14 cellular contexts compared by ENCODE assay signal in genomic region chr3:88101142-88101541, GRCh38. TPM values are rescaled to one million over a fixed set of nuclear protein-coding genes. Genes with fewer than 3 reads are reported as not detected.
DNase-seq lines count a peak whose midpoint lies in the region; ATAC-seq and TF ChIP-seq lines count a peak whose summit lies in the region.
"Had no signal": no experiment of that assay in that cellular context is flagged by ENCODE, and none has a peak within 500 bp of the region (broad histone marks: within the 10 kb centered on the region; RNA-seq: fewer than 3 reads in every experiment).

No MANE protein-coding gene starts in this region.

- ATAC-seq in GM18858 (IDR thresholded peaks at IDR 0.05; ENCODE audit: unreplicated experiment) (peak; percentile 82), GM21367 (IDR thresholded peaks at IDR 0.05; ENCODE audit: unreplicated experiment) (peak; percentile 87), HG02981 (IDR thresholded peaks at IDR 0.05; ENCODE audit: unreplicated experiment) (peak; percentile 96), psoas muscle (no peak), WTC11 (no peak)
- ATAC-seq: natural killer cell had no signal

- TF ChIP-seq CTCF in psoas muscle (IDR thresholded peaks at IDR 0.05), result no peak
- no peak for TF ChIP-seq CTCF in WTC11 (IDR thresholded peaks at IDR 0.05)

- H3K79me2 ChIP-seq in Karpas-422 (ENCODE audit: low read length), result peaks cover 63% of the 10 kb centered on the region

- peaks cover 27% of the 10 kb centered on the region for H3K36me3 Mint-ChIP-seq in WTC11

- 0 out of 2 replicates have a peak overlapping the region, but pooled peaks have one; percentile 8 for H3K27ac ChIP-seq in Karpas-422 (ENCODE audit: low read length)
- H3K27ac ChIP-seq in psoas muscle, result no peak overlapping the region
- H3K27ac ChIP-seq: thyroid gland had no signal

- H3K4me3 Mint-ChIP-seq in WTC11, result no peak overlapping the region
- H3K4me3 Mint-ChIP-seq: activated CD4-positive, alpha-beta memory T cell treated with anti-CD3 and anti-CD28 coated beads, Interleukin-2, amount 10 ng/mL, durations not matched to agents 7 days and 5 days; natural killer cell had no signal

- DNase-seq in Karpas-422 (peak; percentile 73), psoas muscle (no peak), WTC11 (ENCODE audit: low spot score) (no peak), head of caudate nucleus (no peak), DMS 273 treated with DMSO at 0.1 percent for 48 hours (lab: John Stamatoyannopoulos, UW) (no peak)
- DNase-seq: activated CD4-positive, alpha-beta memory T cell treated with anti-CD3 and anti-CD28 coated beads, Interleukin-2, amount 10 ng/mL, durations not matched to agents 7 days and 5 days; natural killer cell; NCI-H2171; SK-N-SH; thyroid gland had no signal

- H3K4me3 ChIP-seq in Karpas-422 (ENCODE audit: low read length) (no peak overlapping the region), psoas muscle (no peak overlapping the region)
- H3K4me3 ChIP-seq: thyroid gland had no signal

- H3K27me3 Mint-ChIP-seq in WTC11 (ENCODE audit: low read depth), result no peaks in the 10 kb centered on the region
- H3K27me3 Mint-ChIP-seq: activated CD4-positive, alpha-beta memory T cell treated with anti-CD3 and anti-CD28 coated beads, Interleukin-2, amount 10 ng/mL, durations not matched to agents 7 days and 5 days had no signal

- no peaks in the 10 kb centered on the region for H4K20me1 ChIP-seq in Karpas-422 (ENCODE audit: insufficient read depth, low read depth, low read length)

- peak overlapping the region; percentile 11 for H3K4me2 ChIP-seq in Karpas-422 (ENCODE audit: low read depth, low read length, poor library complexity, severe bottlenecking)
- H3K4me2 ChIP-seq: SK-N-SH had no signal

- no peaks in the 10 kb centered on the region for H3K4me1 Mint-ChIP-seq in WTC11

- CTCF ChIA-PET in WTC11 (lab: Charles Lee), result interaction anchor here (3.9 kb wide), 1 partner anchor 12 kb away, joined by 17 read pairs; no protein-coding TSS in a partner anchor

- no peaks in the 10 kb centered on the region for H3K9me3 ChIP-seq in Karpas-422 (ENCODE audit: low read length)
- no peaks in the 10 kb centered on the region for H3K9me3 ChIP-seq in psoas muscle
- H3K9me3 ChIP-seq: SK-N-SH, thyroid gland had no signal

- no peak overlapping the region for H3K27ac Mint-ChIP-seq in WTC11
- H3K27ac Mint-ChIP-seq: activated CD4-positive, alpha-beta memory T cell treated with anti-CD3 and anti-CD28 coated beads, Interleukin-2, amount 10 ng/mL, durations not matched to agents 7 days and 5 days; activated T-helper 2 cell treated with anti-CD3 and anti-CD28 coated beads, Interferon-gamma antibody, Interleukin-2, Interleukin-4, amounts not matched to agents 10 μg/mL and 5 μg/mL and 100 μg/mL, durations not matched to agents 14 hours and 24 hours and 36 hours; natural killer cell had no signal

- 97 to 98% (median 98%) methylated on average over 1 of the region's 1 CpG for WGBS in psoas muscle, 3 donors

- no peak overlapping the region for H3K9ac ChIP-seq in Karpas-422 (ENCODE audit: low read length)
- H3K9ac ChIP-seq: SK-N-SH had no signal

- intact Hi-C loops in psoas muscle (cut with DNase I) (no loop called here), head of caudate nucleus (cut with DNase I) (no loop called here)

- H3K9me3 Mint-ChIP-seq in WTC11, result peaks cover 20% of the 10 kb centered on the region
- H3K9me3 Mint-ChIP-seq: natural killer cell had no signal

- H2AFZ ChIP-seq in Karpas-422 (ENCODE audit: low read length), result no peak overlapping the region

- H3K4me1 ChIP-seq in Karpas-422 (ENCODE audit: low read length) (peaks cover 16% of the 10 kb centered on the region), psoas muscle (peaks cover 3% of the 10 kb centered on the region)
- H3K4me1 ChIP-seq: thyroid gland had no signal

- no peaks in the 10 kb centered on the region for H3K9me2 ChIP-seq in Karpas-422 (replicated peaks; ENCODE audit: insufficient read depth, low read length)
- H3K9me2 ChIP-seq: SK-N-SH had no signal

- POLR2A ChIA-PET in WTC11 (lab: Charles Lee), result no interaction called here

- H3K27me3 ChIP-seq in Karpas-422 (ENCODE audit: low read length) (no peaks in the 10 kb centered on the region), psoas muscle (ENCODE audit: insufficient read depth in 3 of 3, low read length in 2 of 3) (no peaks in the 10 kb centered on the region)
- H3K27me3 ChIP-seq: thyroid gland had no signal

- peaks cover 20% of the 10 kb centered on the region for H3K36me3 ChIP-seq in Karpas-422 (ENCODE audit: insufficient read depth, low read length)
- H3K36me3 ChIP-seq in psoas muscle (ENCODE audit: insufficient read depth in 1 of 2, low read depth in 1 of 2), result no peaks in the 10 kb centered on the region
- H3K36me3 ChIP-seq: thyroid gland had no signal

TF ChIP-seq in WTC11, 78 proteins besides CTCF, POLR2A, EP300 and RAD21:
- no peak for TF ChIP-seq E2F1 (CRISPR knock-in tag; IDR thresholded peaks at IDR 0.05)
- TF ChIP-seq CREM (CRISPR knock-in tag; IDR thresholded peaks at IDR 0.05), result no peak
- no peak for TF ChIP-seq MYBL2 (CRISPR knock-in tag; IDR thresholded peaks at IDR 0.05)
- no peak for TF ChIP-seq ZBTB21 (CRISPR knock-in tag; IDR thresholded peaks at IDR 0.05; ENCODE audit: borderline replicate concordance)
- no peak for TF ChIP-seq ARID4B (CRISPR knock-in tag; IDR thresholded peaks at IDR 0.05; ENCODE audit: borderline replicate concordance)
- no peak for TF ChIP-seq IRF1 (CRISPR knock-in tag; IDR thresholded peaks at IDR 0.05)
- no peak for TF ChIP-seq ZNF121 (CRISPR knock-in tag; IDR thresholded peaks at IDR 0.05)
TF ChIP-seq in WTC11: peak in this region for 0.

RNA-seq across cellular contexts. Expression of gene ZNF654, which starts 42.1 kb away (rescaled TPM):
- total RNA-seq in Karpas-422 (2014; rRNA removed; shearing (Covaris generic); ENCODE audit: low replicate concordance), result 12.4 and 30.5 TPM in 2 replicates
- total RNA-seq in psoas muscle (10 to 100 TPM in 2 of 4 donors, 1 to 10 TPM in 2; 8.8 to 10.7 (median 9.6) TPM), WTC11 (2021) (7.0 to 10.0 TPM (median 8.3 TPM) in 3 replicates)
- polyA plus RNA-seq in psoas muscle, result 1 to 10 TPM; 2.6 to 8.9 (median 3.2) TPM

RNA-seq across cellular contexts. Expression of gene CGGBP1, which starts 42.3 kb away (rescaled TPM):
- total RNA-seq in Karpas-422 (2014; rRNA removed; shearing (Covaris generic); ENCODE audit: low replicate concordance), result 56.9 and 114 TPM in 2 replicates
- total RNA-seq in psoas muscle, result 10 to 100 TPM; 39.1 to 46.2 (median 42.9) TPM
- polyA plus RNA-seq in psoas muscle, result 10 to 100 TPM; 27.4 to 63.2 (median 45.9) TPM
- 57.6 to 61.3 TPM (median 60.7 TPM) in 3 replicates for total RNA-seq in WTC11 (2021)

RNA-seq across cellular contexts. Expression of gene C3orf38, which starts 48.6 kb away (rescaled TPM):
- 31.6 and 38.8 TPM in 2 replicates for total RNA-seq in Karpas-422 (2014; rRNA removed; shearing (Covaris generic); ENCODE audit: low replicate concordance)
- total RNA-seq in psoas muscle (10 to 100 TPM in 3 of 4 donors, 1 to 10 TPM in 1; 9.7 to 14.8 (median 11.7) TPM), WTC11 (2021) (22.5 to 24.1 TPM (median 23.9 TPM) in 3 replicates)
- polyA plus RNA-seq in psoas muscle, result 10 to 100 TPM in 1 of 3 donors, 1 to 10 TPM in 2; 6.5 to 11.6 (median 6.7) TPM

Comparison
In these comparisons a context has a peak if more than half of its experiments do, and no peak if none do; other contexts are left out.
1. ATAC-seq: peak in GM18858 (single experiment), GM21367 (single experiment) and HG02981 (single experiment); none in psoas muscle (0 of 4) and WTC11 (single experiment).